In the genomic region with DNA sequence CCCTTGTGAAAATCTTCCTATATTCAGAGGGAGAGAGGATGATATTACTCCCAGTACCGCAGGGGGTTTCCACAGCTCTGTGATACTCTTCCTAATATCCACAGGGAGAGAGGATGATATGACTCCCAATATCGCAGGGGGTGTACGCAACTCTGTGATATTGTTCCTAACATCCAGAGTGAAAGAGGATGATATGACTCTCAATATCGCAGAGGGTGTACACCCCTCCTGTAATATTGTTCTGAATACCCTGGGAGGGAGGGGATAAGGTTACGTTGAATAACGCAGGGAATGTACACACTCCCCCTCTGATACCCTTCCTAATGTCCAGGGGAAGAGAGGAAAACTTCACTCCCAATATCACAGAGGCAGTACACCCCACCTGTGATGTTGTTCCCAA, we compare ENCODE assay signal across 16 cellular contexts. TPM values are rescaled to one million over a fixed set of nuclear protein-coding genes. Genes with fewer than 3 reads are reported as not detected.
"Had no signal": no experiment of that assay in that cellular context is flagged by ENCODE, and none has a peak within 500 bp of the region (broad histone marks: within the 10 kb centered on the region; RNA-seq: fewer than 3 reads in every experiment).

No MANE protein-coding gene starts in this region.

RNA-seq across cellular contexts. Expression of a gene that starts 30.4 kb away (rescaled TPM):
- total RNA-seq: hepatocyte, kidney, left cardiac atrium, left colon, left lobe of liver, left lung, left ventricle myocardium inferior, left ventricle myocardium superior, lower leg skin, mesenteric fat pad, mononuclear cell, mucosa of descending colon, mucosa of gallbladder, myocyte had no signal
- polyA plus RNA-seq: liver had no signal

RNA-seq across cellular contexts. Expression of a gene that starts 54.2 kb away (rescaled TPM):
- total RNA-seq: hepatocyte, left colon, left lobe of liver, left ventricle myocardium inferior, left ventricle myocardium superior, mononuclear cell, mucosa of gallbladder, myocyte had no signal
- polyA plus RNA-seq: hepatocyte, immature natural killer cell had no signal
